ENCODE assay signal across 1 cellular context in the genomic region with DNA sequence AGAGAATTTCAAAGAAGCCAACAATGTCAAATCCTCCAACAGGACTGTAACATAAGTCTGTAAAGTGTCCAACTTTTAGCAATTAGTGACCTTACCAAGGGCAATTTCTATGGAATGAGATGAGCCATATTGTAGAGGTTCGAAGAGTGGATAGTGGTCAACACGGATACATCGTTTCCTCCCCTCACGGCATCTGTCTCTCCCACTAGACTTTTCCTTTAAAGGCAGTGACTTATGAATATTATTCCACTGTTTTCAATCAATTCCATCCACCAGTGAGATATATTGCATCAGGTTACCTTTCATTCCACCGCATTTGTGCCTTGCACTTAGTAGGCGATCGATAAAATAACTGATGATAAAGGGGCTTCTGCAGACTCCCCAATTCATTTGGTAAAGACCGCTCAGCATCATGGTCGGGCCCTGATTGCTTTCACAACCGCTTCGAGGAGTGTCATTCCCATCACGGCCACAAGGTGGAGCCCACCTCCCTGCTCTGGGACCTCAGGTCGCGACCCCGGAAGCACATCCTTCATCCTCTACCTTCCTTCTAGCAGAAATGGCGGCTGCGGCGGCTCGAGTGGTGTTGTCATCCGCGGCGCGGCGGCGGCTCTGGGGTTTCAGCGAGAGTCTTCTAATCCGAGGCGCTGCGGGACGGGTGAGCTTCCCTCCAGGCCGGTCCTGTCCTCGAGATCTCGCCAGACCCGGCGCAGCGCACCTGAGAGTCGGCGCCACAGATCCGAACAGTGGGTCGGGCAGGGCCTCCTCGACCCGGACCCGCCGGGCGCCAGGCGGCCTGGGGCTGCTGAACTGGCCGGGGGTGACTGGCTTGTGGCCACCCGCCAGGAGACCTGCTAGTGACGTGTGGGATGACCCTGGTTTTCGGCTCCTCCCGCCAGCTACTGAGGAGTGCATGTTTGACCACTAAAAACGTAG.
A peak's percentile ranks its signal among the peaks of the same experiment; 100 is the strongest.
TF ChIP-seq lines count a peak whose summit lies in the region.

TSS of gene PMPCB (plus strand) at position 535 of the 936 bp plus-strand sequence. CDS start at position 560, 25 bp downstream.

TF ChIP-seq in GM12878, 131 proteins besides CTCF, POLR2A, EP300 and RAD21 (continued from another document):
- TF ChIP-seq, protein P1, sequence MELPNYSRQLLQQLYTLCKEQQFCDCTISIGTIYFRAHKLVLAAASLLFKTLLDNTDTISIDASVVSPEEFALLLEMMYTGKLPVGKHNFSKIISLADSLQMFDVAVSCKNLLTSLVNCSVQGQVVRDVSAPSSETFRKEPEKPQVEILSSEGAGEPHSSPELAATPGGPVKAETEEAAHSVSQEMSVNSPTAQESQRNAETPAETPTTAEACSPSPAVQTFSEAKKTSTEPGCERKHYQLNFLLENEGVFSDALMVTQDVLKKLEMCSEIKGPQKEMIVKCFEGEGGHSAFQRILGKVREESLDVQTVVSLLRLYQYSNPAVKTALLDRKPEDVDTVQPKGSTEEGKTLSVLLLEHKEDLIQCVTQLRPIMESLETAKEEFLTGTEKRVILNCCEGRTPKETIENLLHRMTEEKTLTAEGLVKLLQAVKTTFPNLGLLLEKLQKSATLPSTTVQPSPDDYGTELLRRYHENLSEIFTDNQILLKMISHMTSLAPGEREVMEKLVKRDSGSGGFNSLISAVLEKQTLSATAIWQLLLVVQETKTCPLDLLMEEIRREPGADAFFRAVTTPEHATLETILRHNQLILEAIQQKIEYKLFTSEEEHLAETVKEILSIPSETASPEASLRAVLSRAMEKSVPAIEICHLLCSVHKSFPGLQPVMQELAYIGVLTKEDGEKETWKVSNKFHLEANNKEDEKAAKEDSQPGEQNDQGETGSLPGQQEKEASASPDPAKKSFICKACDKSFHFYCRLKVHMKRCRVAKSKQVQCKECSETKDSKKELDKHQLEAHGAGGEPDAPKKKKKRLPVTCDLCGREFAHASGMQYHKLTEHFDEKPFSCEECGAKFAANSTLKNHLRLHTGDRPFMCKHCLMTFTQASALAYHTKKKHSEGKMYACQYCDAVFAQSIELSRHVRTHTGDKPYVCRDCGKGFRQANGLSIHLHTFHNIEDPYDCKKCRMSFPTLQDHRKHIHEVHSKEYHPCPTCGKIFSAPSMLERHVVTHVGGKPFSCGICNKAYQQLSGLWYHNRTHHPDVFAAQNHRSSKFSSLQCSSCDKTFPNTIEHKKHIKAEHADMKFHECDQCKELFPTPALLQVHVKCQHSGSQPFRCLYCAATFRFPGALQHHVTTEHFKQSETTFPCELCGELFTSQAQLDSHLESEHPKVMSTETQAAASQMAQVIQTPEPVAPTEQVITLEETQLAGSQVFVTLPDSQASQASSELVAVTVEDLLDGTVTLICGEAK (IDR thresholded peaks at IDR 0.05; ENCODE audit: borderline replicate concordance), result peak; percentile 92
- no peak for TF ChIP-seq DPF2 (IDR thresholded peaks at IDR 0.05)
- TF ChIP-seq MLLT1 (IDR thresholded peaks at IDR 0.05), result peak; percentile 59; the same call in 1 of the 2 replicates
- no peak for TF ChIP-seq NFXL1 (IDR thresholded peaks at IDR 0.05; ENCODE audit: borderline replicate concordance)
- no peak; the same call in 1 of the 2 replicates for TF ChIP-seq CBX5 (IDR thresholded peaks at IDR 0.05; ENCODE audit: low read depth)
- peak; percentile 41 for TF ChIP-seq PKNOX1 (IDR thresholded peaks at IDR 0.05)
- 0 out of 2 replicates have a peak, but pooled peaks have one; percentile 47 for TF ChIP-seq RCOR1 (conservative IDR thresholded peaks at IDR 0.05; ENCODE audit: low read depth, low read length)
- TF ChIP-seq FOXK2 (IDR thresholded peaks at IDR 0.05), result no peak; the same call in 1 of the 2 replicates
- no peak for TF ChIP-seq IRF4 (IDR thresholded peaks at IDR 0.05; ENCODE audit: low read depth, low read length)
- TF ChIP-seq, protein P2, sequence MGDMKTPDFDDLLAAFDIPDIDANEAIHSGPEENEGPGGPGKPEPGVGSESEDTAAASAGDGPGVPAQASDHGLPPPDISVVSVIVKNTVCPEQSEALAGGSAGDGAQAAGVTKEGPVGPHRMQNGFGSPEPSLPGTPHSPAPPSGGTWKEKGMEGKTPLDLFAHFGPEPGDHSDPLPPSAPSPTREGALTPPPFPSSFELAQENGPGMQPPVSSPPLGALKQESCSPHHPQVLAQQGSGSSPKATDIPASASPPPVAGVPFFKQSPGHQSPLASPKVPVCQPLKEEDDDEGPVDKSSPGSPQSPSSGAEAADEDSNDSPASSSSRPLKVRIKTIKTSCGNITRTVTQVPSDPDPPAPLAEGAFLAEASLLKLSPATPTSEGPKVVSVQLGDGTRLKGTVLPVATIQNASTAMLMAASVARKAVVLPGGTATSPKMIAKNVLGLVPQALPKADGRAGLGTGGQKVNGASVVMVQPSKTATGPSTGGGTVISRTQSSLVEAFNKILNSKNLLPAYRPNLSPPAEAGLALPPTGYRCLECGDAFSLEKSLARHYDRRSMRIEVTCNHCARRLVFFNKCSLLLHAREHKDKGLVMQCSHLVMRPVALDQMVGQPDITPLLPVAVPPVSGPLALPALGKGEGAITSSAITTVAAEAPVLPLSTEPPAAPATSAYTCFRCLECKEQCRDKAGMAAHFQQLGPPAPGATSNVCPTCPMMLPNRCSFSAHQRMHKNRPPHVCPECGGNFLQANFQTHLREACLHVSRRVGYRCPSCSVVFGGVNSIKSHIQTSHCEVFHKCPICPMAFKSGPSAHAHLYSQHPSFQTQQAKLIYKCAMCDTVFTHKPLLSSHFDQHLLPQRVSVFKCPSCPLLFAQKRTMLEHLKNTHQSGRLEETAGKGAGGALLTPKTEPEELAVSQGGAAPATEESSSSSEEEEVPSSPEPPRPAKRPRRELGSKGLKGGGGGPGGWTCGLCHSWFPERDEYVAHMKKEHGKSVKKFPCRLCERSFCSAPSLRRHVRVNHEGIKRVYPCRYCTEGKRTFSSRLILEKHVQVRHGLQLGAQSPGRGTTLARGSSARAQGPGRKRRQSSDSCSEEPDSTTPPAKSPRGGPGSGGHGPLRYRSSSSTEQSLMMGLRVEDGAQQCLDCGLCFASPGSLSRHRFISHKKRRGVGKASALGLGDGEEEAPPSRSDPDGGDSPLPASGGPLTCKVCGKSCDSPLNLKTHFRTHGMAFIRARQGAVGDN (IDR thresholded peaks at IDR 0.05), result peak; percentile 90; the same call in 1 of the 2 replicates
- TF ChIP-seq ZNF24 (IDR thresholded peaks at IDR 0.05), result no peak
TF ChIP-seq in GM12878: peak in this region for 50.
